17 cellular contexts compared by ENCODE assay signal in genomic region chr12:108373111-108373510, GRCh38. TPM values are rescaled to one million over a fixed set of nuclear protein-coding genes. Genes with fewer than 3 reads are reported as not detected.
DNase-seq lines count a peak whose midpoint lies in the region; TF ChIP-seq lines count a peak whose summit lies in the region.
"Had no signal": no experiment of that assay in that cellular context is flagged by ENCODE, and none has a peak within 500 bp of the region (broad histone marks: within the 10 kb centered on the region; RNA-seq: fewer than 3 reads in every experiment).

No MANE protein-coding gene starts in this region.

- peaks cover 27% of the 10 kb centered on the region for H3K27me3 ChIP-seq in PC-9 (ENCODE audit: insufficient read depth, low read depth)
- H3K27me3 ChIP-seq: ovary had no signal

- intact Hi-C loops in PC-9 (cut with micrococcal nuclease; ENCODE audit: unreplicated experiment) = no loop called here
- intact Hi-C loops in activated CD4-positive, alpha-beta memory T cell treated with anti-CD3 and anti-CD28 coated beads for 36 hours (cut with micrococcal nuclease) = no loop called here

- H3K36me3 Mint-ChIP-seq in activated CD4-positive, alpha-beta memory T cell treated with anti-CD3 and anti-CD28 coated beads for 36 hours = no peaks in the 10 kb centered on the region

- peaks cover 6% of the 10 kb centered on the region for H3K27me3 Mint-ChIP-seq in activated CD4-positive, alpha-beta memory T cell treated with anti-CD3 and anti-CD28 coated beads for 36 hours

- no peaks in the 10 kb centered on the region; the same call in 1 of the 2 replicates for H3K9me3 ChIP-seq in PC-9 (ENCODE audit: insufficient read depth, low read depth)
- H3K9me3 ChIP-seq: ovary had no signal

- POLR2A ChIA-PET in PC-9 (lab: Charles Lee; ENCODE audit: unreplicated experiment) = no interaction called here
- POLR2A ChIA-PET in activated CD4-positive, alpha-beta memory T cell treated with anti-CD3 and anti-CD28 coated beads for 36 hours (lab: Charles Lee) = no interaction called here

- no peaks in the 10 kb centered on the region for H3F3A ChIP-seq in PC-9 (ENCODE audit: insufficient read depth, low read depth)

- BruUV-seq in PC-9 (replicated peaks; lab: Mats Ljungman, UMichigan) = no TSS peak

- H3K9me2 ChIP-seq in PC-9 (ENCODE audit: insufficient read depth) = no peaks in the 10 kb centered on the region

- CTCF ChIA-PET in PC-9 (lab: Charles Lee) = no interaction called here
- CTCF ChIA-PET in activated CD4-positive, alpha-beta memory T cell treated with anti-CD3 and anti-CD28 coated beads for 36 hours (lab: Charles Lee) = interaction anchor here (1.2 kb wide), 1 partner anchor 11 kb away, joined by 3 read pairs; no protein-coding TSS in a partner anchor

- peak; percentile 58 for TF ChIP-seq CTCF in 22Rv1 (IDR thresholded peaks at IDR 0.05)
- peak; percentile 38; the same call in 1 of the 2 replicates for TF ChIP-seq CTCF in GM12874 (IDR thresholded peaks at IDR 0.05; ENCODE audit: insufficient read depth, low read depth, low read length)
- peak; percentile 50 for TF ChIP-seq CTCF in PC-9 (conservative IDR thresholded peaks at IDR 0.05)
- peak; percentile 16 for TF ChIP-seq CTCF in fibroblast of villous mesenchyme (IDR thresholded peaks at IDR 0.05; ENCODE audit: insufficient read depth, low read depth, low read length)

- H4K20me1 ChIP-seq in PC-9 (ENCODE audit: insufficient read depth) = no peaks in the 10 kb centered on the region; the same call in 1 of the 2 replicates

- H3K4me1 ChIP-seq in PC-9 (replicated peaks; ENCODE audit: insufficient read depth) = no peaks in the 10 kb centered on the region

- H3K4me2 ChIP-seq in PC-9 = no peak overlapping the region

- H3K79me2 ChIP-seq in PC-9 (ENCODE audit: low read depth) = no peaks in the 10 kb centered on the region

- H3K36me3 ChIP-seq in PC-9 (ENCODE audit: low read depth) = no peaks in the 10 kb centered on the region
- H3K36me3 ChIP-seq: ovary had no signal

- H3K4me3 Mint-ChIP-seq in activated CD4-positive, alpha-beta memory T cell treated with anti-CD3 and anti-CD28 coated beads for 36 hours = no peak overlapping the region
- H3K4me3 Mint-ChIP-seq: activated CD4-positive, alpha-beta memory T cell treated with anti-CD3 and anti-CD28 coated beads, Interleukin-2, amount 10 ng/mL, durations not matched to agents 7 days and 5 days had no signal

- H3K4me3 ChIP-seq in PC-9 = no peak overlapping the region
- H3K4me3 ChIP-seq in fibroblast of villous mesenchyme (ENCODE audit: low read depth, low read length) = no peak overlapping the region
- H3K4me3 ChIP-seq: ovary had no signal

- H2AFZ ChIP-seq in PC-9 = no peak overlapping the region

- H3K27ac Mint-ChIP-seq in activated CD4-positive, alpha-beta memory T cell treated with anti-CD3 and anti-CD28 coated beads for 36 hours = no peak overlapping the region
- H3K27ac Mint-ChIP-seq: activated CD4-positive, alpha-beta memory T cell treated with anti-CD3 and anti-CD28 coated beads, Interleukin-2, amount 10 ng/mL, durations not matched to agents 7 days and 5 days had no signal

- DNase-seq in PC-9 (no peak), fibroblast of villous mesenchyme (ENCODE audit: low read depth) (no peak), NCI-H1105 treated with DMSO at 0.1 percent for 48 hours (lab: John Stamatoyannopoulos, UW) (no peak), amygdala (lab: John Stamatoyannopoulos, UW) (no peak), NCI-H2196 treated with DMSO at 0.1 percent for 48 hours (lab: John Stamatoyannopoulos, UW; ENCODE audit: unreplicated experiment) (no peak)
- no peak for DNase-seq in activated CD4-positive, alpha-beta memory T cell treated with anti-CD3 and anti-CD28 coated beads for 36 hours
- DNase-seq: activated CD4-positive, alpha-beta memory T cell treated with anti-CD3 and anti-CD28 coated beads, Interleukin-2, amount 10 ng/mL, durations not matched to agents 7 days and 5 days; anterior cingulate cortex; islet precursor cell; KBM-7; midbrain; NCI-H187; NCI-H69; ovary; SHP77 had no signal

- no peak overlapping the region for H3K27ac ChIP-seq in 22Rv1
- H3K27ac ChIP-seq in PC-9 = no peak overlapping the region
- H3K27ac ChIP-seq: ovary had no signal

- H3K4me1 Mint-ChIP-seq in activated CD4-positive, alpha-beta memory T cell treated with anti-CD3 and anti-CD28 coated beads for 36 hours (ENCODE audit: low read depth) = no peaks in the 10 kb centered on the region
- H3K4me1 Mint-ChIP-seq: activated CD4-positive, alpha-beta memory T cell treated with anti-CD3 and anti-CD28 coated beads, Interleukin-2, amount 10 ng/mL, durations not matched to agents 7 days and 5 days had no signal

- H3K9me3 Mint-ChIP-seq in activated CD4-positive, alpha-beta memory T cell treated with anti-CD3 and anti-CD28 coated beads for 36 hours = peaks cover 44% of the 10 kb centered on the region

RNA-seq across cellular contexts. Expression of gene CMKLR1, which starts 34.0 kb away (rescaled TPM):
- total RNA-seq in PC-9 (2021) = not detected in 2 replicates
- total RNA-seq in fibroblast of villous mesenchyme = 1.7 and 1.9 TPM in 2 replicates
- total RNA-seq in activated CD4-positive, alpha-beta memory T cell treated with anti-CD3 and anti-CD28 coated beads for 36 hours = not detected
- total RNA-seq: activated CD4-positive, alpha-beta memory T cell treated with anti-CD3 and anti-CD28 coated beads, Interleukin-2, amount 10 ng/mL, durations not matched to agents 7 days and 5 days had no signal
